In genomic region chr18:70310560-70311320, GRCh38 we compare ENCODE assay signal across 1 cellular context.
TF ChIP-seq lines count a peak whose summit lies in the region.

No MANE protein-coding gene starts in this region.

TF ChIP-seq in IMR-90, 13 proteins besides CTCF, POLR2A, EP300 and RAD21:
- TF ChIP-seq MAFK (IDR thresholded peaks at IDR 0.05; ENCODE audit: low read depth, low read length) = no peak
- TF ChIP-seq FOS (IDR thresholded peaks at IDR 0.05; ENCODE audit: low read depth, low read length) = no peak
- no peak for TF ChIP-seq RCOR1 (IDR thresholded peaks at IDR 0.05; ENCODE audit: insufficient replicate concordance, low read length)
- no peak for TF ChIP-seq CEBPB (IDR thresholded peaks at IDR 0.05; ENCODE audit: low read depth, low read length)
- no peak for TF ChIP-seq SMC3 (IDR thresholded peaks at IDR 0.05; ENCODE audit: low read depth, low read length)
- no peak for TF ChIP-seq RFX5 (IDR thresholded peaks at IDR 0.05; ENCODE audit: low read depth, low read length)
- TF ChIP-seq ELK1 (IDR thresholded peaks at IDR 0.05; ENCODE audit: borderline replicate concordance, low read depth, low read length) = no peak
- TF ChIP-seq MAZ (IDR thresholded peaks at IDR 0.05; ENCODE audit: borderline replicate concordance, low read depth, low read length) = no peak
- no peak for TF ChIP-seq MXI1 (IDR thresholded peaks at IDR 0.05; ENCODE audit: borderline replicate concordance, low read depth, low read length)
- TF ChIP-seq NFE2L2 (IDR thresholded peaks at IDR 0.05; ENCODE audit: low read depth, low read length) = no peak
- no peak for TF ChIP-seq CHD1 (IDR thresholded peaks at IDR 0.05; ENCODE audit: low read depth, low read length)
- no peak for TF ChIP-seq BHLHE40 (IDR thresholded peaks at IDR 0.05; ENCODE audit: low read depth, low read length)
- no peak for TF ChIP-seq USF2 (IDR thresholded peaks at IDR 0.05; ENCODE audit: low read depth, low read length)
TF ChIP-seq in IMR-90: peak in this region for 0.
